36 cellular contexts compared by ENCODE assay signal in the genomic region with DNA sequence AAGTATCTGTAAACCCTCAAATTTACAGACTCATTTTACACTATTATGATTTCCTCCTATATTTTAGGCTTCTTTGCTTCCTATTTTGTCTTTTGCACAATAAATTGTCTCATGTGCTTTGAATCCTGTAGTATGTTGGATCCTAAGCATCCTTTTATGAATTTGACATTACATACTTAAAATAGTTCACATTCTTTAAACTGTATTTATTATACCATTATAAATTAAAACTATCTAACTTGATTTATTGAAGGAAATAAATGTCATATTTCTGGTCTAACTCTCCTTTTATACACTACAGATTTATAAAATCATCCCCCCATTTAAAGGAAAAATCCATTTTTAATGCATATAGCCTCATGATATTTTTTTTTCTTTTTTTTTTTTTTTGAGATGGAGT.
"Had no signal": no experiment of that assay in that cellular context is flagged by ENCODE, and none has a peak within 500 bp of the region (broad histone marks: within the 10 kb centered on the region; RNA-seq: fewer than 3 reads in every experiment).

No MANE protein-coding gene starts in this region.

- DNase-seq: activated B cell treated with CpG ODN at 0.5 μM for 24 hours; activated CD4-positive, alpha-beta memory T cell treated with anti-CD3 and anti-CD28 coated beads for 36 hours; activated CD4-positive, alpha-beta T cell treated with anti-CD3 and anti-CD28 coated beads for 4 hours; activated CD4-positive, alpha-beta T cell treated with anti-CD3 and anti-CD28 coated beads, Interleukin-2, amount 50 U/mL, for 1 hour; activated CD4-positive, alpha-beta T cell treated with anti-CD3 and anti-CD28 coated beads, Interleukin-2, amount 50 U/mL, for 4 hours; activated CD4-positive, CD25-positive, alpha-beta regulatory T cell treated with anti-CD3 and anti-CD28 coated beads, Interleukin-2, amount 50 U/mL, for 72 hours; activated CD8-positive, alpha-beta memory T cell treated with anti-CD3 and anti-CD28 coated beads, Interleukin-2, amount 50 U/mL, for 4 hours; activated CD8-positive, alpha-beta T cell treated with anti-CD3 and anti-CD28 coated beads for 36 hours; activated effector memory CD4-positive, alpha-beta T cell treated with anti-CD3 and anti-CD28 coated beads, Interleukin-2, amount 50 U/mL, for 16 hours; activated gamma-delta T cell treated with Interleukin-2 at 50 U/mL for 16 hours; activated naive CD4-positive, alpha-beta T cell; activated naive CD4-positive, alpha-beta T cell treated with anti-CD3 and anti-CD28 coated beads for 36 hours; activated naive CD4-positive, alpha-beta T cell treated with anti-CD3 and anti-CD28 coated beads, Interleukin-2, amount 50 U/mL, for 16 hours; activated naive CD8-positive, alpha-beta T cell treated with anti-CD3 and anti-CD28 coated beads for 36 hours; activated T-cell treated with anti-CD3 and anti-CD28 coated beads for 4 hours; activated T-cell treated with anti-CD3 and anti-CD28 coated beads, Interleukin-2, amount 50 U/mL, for 1 hour; activated T-cell treated with anti-CD3 and anti-CD28 coated beads, Interleukin-2, amount 50 U/mL, for 4 hours; activated T-cell treated with anti-CD3 and anti-CD28 coated beads, Interleukin-2, amount 50 U/mL, for 72 hours; adrenal gland; amniotic stem cell; aorta; body of pancreas; brain microvascular endothelial cell; central memory CD4-positive, alpha-beta T cell; T-helper 2 cell; T-helper 9 cell had no signal

- H3K36me3 Mint-ChIP-seq: activated CD4-positive, alpha-beta memory T cell treated with anti-CD3 and anti-CD28 coated beads for 36 hours; activated naive CD4-positive, alpha-beta T cell treated with anti-CD3 and anti-CD28 coated beads, Interleukin-2, amount 50 U/mL, for 72 hours; activated naive CD8-positive, alpha-beta T cell treated with anti-CD3 and anti-CD28 coated beads for 36 hours had no signal

- H3K4me1 ChIP-seq: adrenal gland, breast epithelium had no signal

- H3K27me3 ChIP-seq: adrenal gland, body of pancreas, brain microvascular endothelial cell, breast epithelium had no signal

- H3K36me3 ChIP-seq: adrenal gland, brain microvascular endothelial cell, breast epithelium had no signal

- H3K27ac ChIP-seq: adrenal gland, body of pancreas, brain microvascular endothelial cell, breast epithelium, VCaP had no signal

- H3K9me3 ChIP-seq: adrenal gland, body of pancreas, breast epithelium had no signal

- H3K4me1 Mint-ChIP-seq: activated B cell treated with CpG ODN at 0.5 μM for 24 hours; activated CD4-positive, alpha-beta T cell treated with anti-CD3 and anti-CD28 coated beads, Interleukin-2, amount 10 ng/mL, durations not matched to agents 24 days and 14 days; activated naive CD8-positive, alpha-beta T cell treated with anti-CD3 and anti-CD28 coated beads for 36 hours; activated T-helper 17 cell treated with anti-CD3 and anti-CD28 coated beads, Interleukin-2, amount 50 U/mL, for 72 hours had no signal

- H3K4me3 ChIP-seq: adrenal gland, body of pancreas, breast epithelium had no signal

- ATAC-seq: activated CD8-positive, alpha-beta T cell treated with anti-CD3 and anti-CD28 coated beads for 36 hours; activated naive CD4-positive, alpha-beta T cell treated with anti-CD3 and anti-CD28 coated beads, Interleukin-2, amount 50 U/mL, for 72 hours; activated T-cell treated with anti-CD3 and anti-CD28 coated beads, Interleukin-2, amount 50 U/mL, for 4 hours; activated T-cell treated with anti-CD3 and anti-CD28 coated beads, Interleukin-2, amount 50 U/mL, for 72 hours; activated T-helper 17 cell treated with anti-CD3 and anti-CD28 coated beads, Interleukin-2, amount 50 U/mL, for 72 hours; body of pancreas had no signal

- H3K27me3 Mint-ChIP-seq: activated B cell treated with CpG ODN at 0.5 μM for 24 hours; activated CD4-positive, alpha-beta memory T cell treated with anti-CD3 and anti-CD28 coated beads for 36 hours; activated CD4-positive, alpha-beta T cell treated with anti-CD3 and anti-CD28 coated beads, Interleukin-2, amount 10 ng/mL, durations not matched to agents 24 days and 14 days; activated CD8-positive, alpha-beta T cell treated with anti-CD3 and anti-CD28 coated beads for 36 hours; activated naive CD8-positive, alpha-beta T cell treated with anti-CD3 and anti-CD28 coated beads for 36 hours had no signal

- H3K9me3 Mint-ChIP-seq: activated B cell treated with CpG ODN at 0.5 μM for 24 hours; activated CD4-positive, alpha-beta memory T cell treated with anti-CD3 and anti-CD28 coated beads for 36 hours; activated CD4-positive, alpha-beta T cell treated with anti-CD3 and anti-CD28 coated beads, Interleukin-2, amount 10 ng/mL, durations not matched to agents 24 days and 14 days; activated CD8-positive, alpha-beta T cell treated with anti-CD3 and anti-CD28 coated beads for 36 hours; activated naive CD4-positive, alpha-beta T cell treated with anti-CD3 and anti-CD28 coated beads for 36 hours; activated naive CD4-positive, alpha-beta T cell treated with anti-CD3 and anti-CD28 coated beads, Interleukin-2, amount 50 U/mL, for 72 hours; activated naive CD8-positive, alpha-beta T cell treated with anti-CD3 and anti-CD28 coated beads for 36 hours; activated T-cell treated with anti-CD3 and anti-CD28 coated beads, Interleukin-2, amount 50 U/mL, for 4 hours; activated T-cell treated with anti-CD3 and anti-CD28 coated beads, Interleukin-2, amount 50 U/mL, for 72 hours; activated T-helper 1 cell treated with anti-CD3 and anti-CD28 coated beads, Interleukin-12 subunit alpha, Interleukin-12 subunit beta, Interleukin-2, Interleukin-4 antibody, amounts not matched to agents 30 ng/mL and 10 ng/mL and 1 ng/mL, durations not matched to agents 14 hours and 24 hours and 36 hours; activated T-helper 17 cell treated with anti-CD3 and anti-CD28 coated beads, Interleukin-2, amount 50 U/mL, for 72 hours; T-helper 1 cell treated with Interleukin-12 subunit alpha and Interleukin-12 subunit beta and Interleukin-4 antibody, amounts not matched to agents 30 μg/mL and 1 μg/mL, for 36 hours; T-helper 2 cell treated with Interferon-gamma antibody and Interleukin-4, amounts not matched to agents 5 μg/mL and 100 μg/mL, for 36 hours had no signal

- H3K27ac Mint-ChIP-seq: activated B cell treated with CpG ODN at 0.5 μM for 24 hours; activated CD4-positive, alpha-beta memory T cell treated with anti-CD3 and anti-CD28 coated beads for 36 hours; activated CD4-positive, alpha-beta T cell treated with anti-CD3 and anti-CD28 coated beads, Interleukin-2, amount 10 ng/mL, durations not matched to agents 24 days and 14 days; activated CD8-positive, alpha-beta T cell treated with anti-CD3 and anti-CD28 coated beads for 36 hours; activated naive CD4-positive, alpha-beta T cell treated with anti-CD3 and anti-CD28 coated beads for 36 hours; activated naive CD4-positive, alpha-beta T cell treated with anti-CD3 and anti-CD28 coated beads, Interleukin-2, amount 50 U/mL, for 72 hours; activated naive CD8-positive, alpha-beta T cell treated with anti-CD3 and anti-CD28 coated beads for 36 hours; activated T-cell treated with anti-CD3 and anti-CD28 coated beads, Interleukin-2, amount 50 U/mL, for 72 hours; activated T-helper 1 cell treated with anti-CD3 and anti-CD28 coated beads, Interleukin-12 subunit alpha, Interleukin-12 subunit beta, Interleukin-2, Interleukin-4 antibody, amounts not matched to agents 30 ng/mL and 10 ng/mL and 1 ng/mL, durations not matched to agents 14 hours and 24 hours and 36 hours; activated T-helper 17 cell treated with anti-CD3 and anti-CD28 coated beads, Interleukin-2, amount 50 U/mL, for 72 hours; T-helper 1 cell treated with Interleukin-12 subunit alpha and Interleukin-12 subunit beta and Interleukin-4 antibody, amounts not matched to agents 30 μg/mL and 1 μg/mL, for 36 hours; T-helper 2 cell treated with Interferon-gamma antibody and Interleukin-4, amounts not matched to agents 5 μg/mL and 100 μg/mL, for 36 hours had no signal

- FAIRE-seq: astrocyte, TTC549 had no signal

- H3K4me3 Mint-ChIP-seq: activated B cell treated with CpG ODN at 0.5 μM for 24 hours; activated CD4-positive, alpha-beta memory T cell treated with anti-CD3 and anti-CD28 coated beads for 36 hours; activated CD4-positive, alpha-beta T cell treated with anti-CD3 and anti-CD28 coated beads, Interleukin-2, amount 10 ng/mL, durations not matched to agents 24 days and 14 days; activated CD8-positive, alpha-beta T cell treated with anti-CD3 and anti-CD28 coated beads for 36 hours; activated naive CD4-positive, alpha-beta T cell treated with anti-CD3 and anti-CD28 coated beads for 36 hours; activated naive CD8-positive, alpha-beta T cell treated with anti-CD3 and anti-CD28 coated beads for 36 hours; activated T-cell treated with anti-CD3 and anti-CD28 coated beads, Interleukin-2, amount 50 U/mL, for 4 hours; activated T-cell treated with anti-CD3 and anti-CD28 coated beads, Interleukin-2, amount 50 U/mL, for 72 hours; activated T-helper 1 cell treated with anti-CD3 and anti-CD28 coated beads, Interleukin-12 subunit alpha, Interleukin-12 subunit beta, Interleukin-2, Interleukin-4 antibody, amounts not matched to agents 30 ng/mL and 10 ng/mL and 1 ng/mL, durations not matched to agents 14 hours and 24 hours and 36 hours; activated T-helper 17 cell treated with anti-CD3 and anti-CD28 coated beads, Interleukin-2, amount 50 U/mL, for 72 hours; T-helper 1 cell treated with Interleukin-12 subunit alpha and Interleukin-12 subunit beta and Interleukin-4 antibody, amounts not matched to agents 30 μg/mL and 1 μg/mL, for 36 hours; T-helper 2 cell treated with Interferon-gamma antibody and Interleukin-4, amounts not matched to agents 5 μg/mL and 100 μg/mL, for 36 hours had no signal
